ENCODE assay signal across 21 cellular contexts in genomic region chr3:100209169-100209568, GRCh38.
"Had no signal": no experiment of that assay in that cellular context is flagged by ENCODE, and none has a peak within 500 bp of the region (broad histone marks: within the 10 kb centered on the region; RNA-seq: fewer than 3 reads in every experiment).

No MANE protein-coding gene starts in this region.

- H3K4me3 ChIP-seq: SK-N-MC had no signal

- ATAC-seq: Right ventricle myocardium inferior had no signal

- H3K27ac ChIP-seq: SK-N-MC, VCaP had no signal

- H3K36me3 Mint-ChIP-seq: activated naive CD4-positive, alpha-beta T cell treated with anti-CD3 and anti-CD28 coated beads, Interleukin-2, amount 50 U/mL, for 72 hours; T-cell had no signal

- H3K9me3 Mint-ChIP-seq: activated naive CD4-positive, alpha-beta T cell treated with anti-CD3 and anti-CD28 coated beads, Interleukin-2, amount 50 U/mL, for 72 hours; activated T-cell treated with anti-CD3 and anti-CD28 coated beads, Interleukin-2, amount 50 U/mL, for 4 hours; T-cell had no signal

- H3K27me3 Mint-ChIP-seq: activated CD4-positive, alpha-beta T cell treated with anti-CD3 and anti-CD28 coated beads for 36 hours; T-cell had no signal

- H3K4me3 Mint-ChIP-seq: activated CD4-positive, alpha-beta T cell treated with anti-CD3 and anti-CD28 coated beads for 36 hours had no signal

- DNase-seq: activated CD4-positive, alpha-beta T cell treated with anti-CD3 and anti-CD28 coated beads for 36 hours; activated CD4-positive, alpha-beta T cell treated with anti-CD3 and anti-CD28 coated beads, Interleukin-2, amount 50 U/mL, for 4 hours; activated CD8-positive, alpha-beta memory T cell treated with anti-CD3 and anti-CD28 coated beads for 24 hours; activated effector memory CD4-positive, alpha-beta T cell treated with anti-CD3 and anti-CD28 coated beads, Interleukin-2, amount 50 U/mL, for 16 hours; activated naive CD4-positive, alpha-beta T cell treated with Interleukin-2 at 50 U/mL for 16 hours; activated T-cell treated with anti-CD3 and anti-CD28 coated beads, Interleukin-2, amount 50 U/mL, for 4 hours; cerebellar nuclear complex; Kasumi-1; KBM-7; NCI-H1048; NCI-H1930; NCI-H2171; NCI-H2227 treated with DMSO at 0.1 percent for 48 hours; NCI-H526; NK-92 treated with Interleukin-12 subunit alpha and Interleukin-12 subunit beta, amount 100 ng/mL, for 24 hours; RPMI8226; T-cell had no signal
